21 cellular contexts compared by ENCODE assay signal in the genomic region with DNA sequence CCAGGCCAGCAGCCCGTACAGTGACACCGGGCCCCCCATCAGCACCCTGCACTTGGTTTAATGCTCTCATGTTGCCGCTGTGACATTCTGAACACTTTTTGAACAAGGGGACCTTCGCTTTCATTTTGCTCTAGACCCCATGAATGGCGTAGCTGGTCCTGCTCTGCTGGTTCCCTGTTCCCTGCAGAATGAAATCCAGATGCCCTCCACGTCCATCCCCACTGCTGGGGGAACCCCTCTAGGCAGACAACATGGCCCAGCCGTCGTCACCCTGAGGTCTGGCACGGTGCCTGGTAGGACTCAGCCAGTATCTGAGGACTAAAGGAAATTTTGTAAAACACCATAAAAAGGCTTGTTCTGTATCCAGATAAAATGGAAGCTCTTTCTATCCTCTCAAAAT.
"Had no signal": no experiment of that assay in that cellular context is flagged by ENCODE, and none has a peak within 500 bp of the region (broad histone marks: within the 10 kb centered on the region; RNA-seq: fewer than 3 reads in every experiment).

No MANE protein-coding gene starts in this region.

- H3K4me3 Mint-ChIP-seq: activated CD4-positive, alpha-beta T cell treated with anti-CD3 and anti-CD28 coated beads, Interleukin-2, amount 10 ng/mL, durations not matched to agents 7 days and 5 days; activated T-cell treated with anti-CD3 and anti-CD28 coated beads, Interleukin-2, amount 50 U/mL, for 4 hours; nephron progenitor cell; stimulated activated naive B cell treated with anti-CD40 and anti-IgM and Interleukin-4, amounts not matched to agents 10 μg/mL and 1 μg/mL and 100 μg/mL, for 72 hours had no signal

- H3K27me3 ChIP-seq: ascending aorta, colonic mucosa, gastrocnemius medialis, pancreas, right lobe of liver, upper lobe of left lung had no signal

- H3K27ac ChIP-seq: ascending aorta, colonic mucosa, gastrocnemius medialis, pancreas, right lobe of liver, thoracic aorta, upper lobe of left lung had no signal

- H3K4me1 Mint-ChIP-seq: activated CD4-positive, alpha-beta T cell treated with anti-CD3 and anti-CD28 coated beads, Interleukin-2, amount 10 ng/mL, durations not matched to agents 7 days and 5 days had no signal

- H3K36me3 Mint-ChIP-seq: stimulated activated naive B cell treated with anti-CD40 and anti-IgM and Interleukin-4, amounts not matched to agents 10 μg/mL and 1 μg/mL and 100 μg/mL, for 72 hours had no signal

- H3K9me3 ChIP-seq: ascending aorta, colonic mucosa, gastrocnemius medialis, pancreas, right lobe of liver, thoracic aorta, upper lobe of left lung had no signal

- H3K4me1 ChIP-seq: ascending aorta, colonic mucosa, gastrocnemius medialis, pancreas, right lobe of liver, upper lobe of left lung had no signal

- H3K27me3 Mint-ChIP-seq: activated CD4-positive, alpha-beta T cell treated with anti-CD3 and anti-CD28 coated beads, Interleukin-2, amount 10 ng/mL, durations not matched to agents 7 days and 5 days; stimulated activated naive B cell treated with anti-CD40 and anti-IgM and Interleukin-4, amounts not matched to agents 10 μg/mL and 1 μg/mL and 100 μg/mL, for 72 hours had no signal

- ATAC-seq: activated CD4-positive, CD25-positive, alpha-beta regulatory T cell treated with anti-CD3 and anti-CD28 coated beads, Interleukin-2, amount 50 U/mL, for 24 hours; activated T-cell treated with anti-CD3 and anti-CD28 coated beads, Interleukin-2, amount 50 U/mL, for 4 hours; gastrocnemius medialis; pancreas; right lobe of liver; stimulated activated naive B cell treated with anti-CD40 and anti-IgM and Interleukin-4, amounts not matched to agents 10 μg/mL and 1 μg/mL and 100 μg/mL, for 72 hours had no signal

- H3K4me3 ChIP-seq: ascending aorta, colonic mucosa, gastrocnemius medialis, lung, pancreas, right lobe of liver, thoracic aorta, upper lobe of left lung had no signal

- H3K27ac Mint-ChIP-seq: activated CD4-positive, alpha-beta T cell treated with anti-CD3 and anti-CD28 coated beads, Interleukin-2, amount 10 ng/mL, durations not matched to agents 7 days and 5 days; nephron progenitor cell; stimulated activated naive B cell treated with anti-CD40 and anti-IgM and Interleukin-4, amounts not matched to agents 10 μg/mL and 1 μg/mL and 100 μg/mL, for 72 hours had no signal

- H3K9me3 Mint-ChIP-seq: activated CD4-positive, alpha-beta T cell treated with anti-CD3 and anti-CD28 coated beads, Interleukin-2, amount 10 ng/mL, durations not matched to agents 7 days and 5 days; activated T-cell treated with anti-CD3 and anti-CD28 coated beads, Interleukin-2, amount 50 U/mL, for 4 hours; nephron progenitor cell; stimulated activated naive B cell treated with anti-CD40 and anti-IgM and Interleukin-4, amounts not matched to agents 10 μg/mL and 1 μg/mL and 100 μg/mL, for 72 hours had no signal

- DNase-seq: activated CD4-positive, alpha-beta T cell treated with anti-CD3 and anti-CD28 coated beads, Interleukin-2, amount 10 ng/mL, durations not matched to agents 7 days and 5 days; activated CD8-positive, alpha-beta memory T cell treated with anti-CD3 and anti-CD28 coated beads, Interleukin-2, amount 50 U/mL, for 4 hours; activated effector memory CD4-positive, alpha-beta T cell treated with anti-CD3 and anti-CD28 coated beads, Interleukin-2, amount 50 U/mL, for 16 hours; activated naive CD4-positive, alpha-beta T cell treated with anti-CD3 and anti-CD28 coated beads, Interleukin-2, amount 50 U/mL, for 16 hours; activated T-cell treated with anti-CD3 and anti-CD28 coated beads, Interleukin-2, amount 50 U/mL, for 4 hours; caudate nucleus; colonic mucosa; erythroblast; gastrocnemius medialis; midbrain; nephron progenitor cell; pancreas; right lobe of liver; stimulated activated naive B cell treated with anti-CD40 and anti-IgM and Interleukin-4, amounts not matched to agents 10 μg/mL and 1 μg/mL and 100 μg/mL, for 72 hours; T-helper 1 cell; T1000; upper lobe of left lung had no signal

- H3K36me3 ChIP-seq: ascending aorta, colonic mucosa, gastrocnemius medialis, pancreas, right lobe of liver, thoracic aorta, upper lobe of left lung had no signal
